In the genomic region with DNA sequence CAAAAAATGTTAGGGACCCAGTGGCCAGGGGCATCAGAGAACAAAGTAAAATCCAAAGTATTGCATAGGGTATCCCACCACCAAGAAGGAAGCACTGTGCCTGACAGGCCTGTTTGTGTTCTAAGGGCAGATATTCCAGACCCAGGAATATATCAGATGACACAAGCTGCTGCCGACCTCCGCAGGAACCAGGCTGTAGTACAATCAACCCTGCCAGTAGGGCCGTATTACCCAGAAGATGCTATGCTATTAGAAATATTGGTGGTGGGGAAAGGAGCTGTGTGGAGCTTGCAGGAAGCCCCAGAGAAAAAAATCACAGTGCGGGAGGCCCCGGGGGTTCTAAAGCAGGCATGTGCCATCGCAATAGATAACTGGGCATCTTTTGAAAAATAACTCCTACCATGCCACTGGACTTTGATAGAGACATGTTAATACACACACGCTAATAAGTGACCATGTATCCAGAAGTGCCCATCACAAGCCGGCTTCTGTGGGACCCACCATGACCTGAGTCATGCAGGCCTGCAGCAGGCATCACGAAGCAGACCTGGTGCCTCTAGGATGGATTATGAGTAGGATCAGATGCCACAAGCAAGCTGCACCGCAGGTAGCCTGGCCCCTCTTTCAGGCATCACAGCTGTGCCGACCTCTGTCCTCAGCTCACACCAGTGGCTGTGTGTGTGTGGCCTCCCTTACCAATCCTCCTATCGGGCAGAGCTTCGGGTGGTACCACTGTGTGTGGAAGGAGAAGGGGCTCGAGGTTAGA, we compare ENCODE assay signal across 26 cellular contexts.
"Had no signal": no experiment of that assay in that cellular context is flagged by ENCODE, and none has a peak within 500 bp of the region (broad histone marks: within the 10 kb centered on the region; RNA-seq: fewer than 3 reads in every experiment).

No MANE protein-coding gene starts in this region.

- H3K27me3 Mint-ChIP-seq: memory B cell; stimulated activated memory B cell treated with anti-CD40 and anti-IgM and Interleukin-4, amounts not matched to agents 10 μg/mL and 1 μg/mL and 100 μg/mL, for 72 hours had no signal

- H3K36me3 ChIP-seq: brain microvascular endothelial cell, right lobe of liver, stomach, suprapubic skin, tibial nerve had no signal

- H3K27ac Mint-ChIP-seq: activated T-cell treated with anti-CD3 and anti-CD28 coated beads, Interleukin-2, amount 50 U/mL, for 72 hours; memory B cell; nephron; stimulated activated memory B cell treated with anti-CD40 and anti-IgM and Interleukin-4, amounts not matched to agents 10 μg/mL and 1 μg/mL and 100 μg/mL, for 72 hours had no signal

- H3K4me3 ChIP-seq: right lobe of liver, skin epidermis, stomach, suprapubic skin, tibial nerve had no signal

- H3K4me1 ChIP-seq: parathyroid adenoma, right lobe of liver, stomach, suprapubic skin, tibial nerve had no signal

- ATAC-seq: activated T-cell treated with anti-CD3 and anti-CD28 coated beads, Interleukin-2, amount 50 U/mL, for 72 hours; esophagus mucosa; left cardiac atrium; right lobe of liver; stimulated activated memory B cell treated with anti-CD40 and anti-IgM and Interleukin-4, amounts not matched to agents 10 μg/mL and 1 μg/mL and 100 μg/mL, for 72 hours had no signal

- H3K9me3 Mint-ChIP-seq: nephron had no signal

- H3K27me3 ChIP-seq: brain microvascular endothelial cell, right lobe of liver, suprapubic skin, tibial nerve had no signal

- H3K4me3 Mint-ChIP-seq: activated T-cell treated with anti-CD3 and anti-CD28 coated beads, Interleukin-2, amount 50 U/mL, for 72 hours; memory B cell; nephron; stimulated activated memory B cell treated with anti-CD40 and anti-IgM and Interleukin-4, amounts not matched to agents 10 μg/mL and 1 μg/mL and 100 μg/mL, for 72 hours had no signal

- H3K9me3 ChIP-seq: right lobe of liver, stomach, suprapubic skin, tibial nerve had no signal

- H3K27ac ChIP-seq: brain microvascular endothelial cell, parathyroid adenoma, right lobe of liver, skin epidermis, stomach, suprapubic skin, tibial nerve had no signal

- H3K9ac ChIP-seq: parathyroid adenoma had no signal

- H3K4me1 Mint-ChIP-seq: memory B cell; stimulated activated memory B cell treated with anti-CD40 and anti-IgM and Interleukin-4, amounts not matched to agents 10 μg/mL and 1 μg/mL and 100 μg/mL, for 72 hours had no signal

- DNase-seq: activated CD4-positive, alpha-beta T cell treated with anti-CD3 and anti-CD28 coated beads, Interleukin-2, amount 50 U/mL, for 48 hours; activated CD8-positive, alpha-beta memory T cell treated with anti-CD3 and anti-CD28 coated beads, Interleukin-2, amount 50 U/mL, for 48 hours; activated gamma-delta T cell; activated naive CD4-positive, alpha-beta T cell treated with anti-CD3 and anti-CD28 coated beads, Interleukin-2, amount 50 U/mL, for 16 hours; activated T-cell treated with anti-CD3 and anti-CD28 coated beads, Interleukin-2, amount 50 U/mL, for 72 hours; aorta; brain microvascular endothelial cell; caudate nucleus; effector memory CD4-positive, alpha-beta T cell; foreskin melanocyte; glutamatergic neuron; hypothalamus; left cardiac atrium; nucleus accumbens; right lobe of liver; stimulated activated CD4-positive, alpha-beta T cell treated with anti-CD3 and anti-CD28 coated beads, Interleukin-2, amount 100 ng/mL, for 24 hours; stomach; T-helper 9 cell had no signal

- H3K36me3 Mint-ChIP-seq: memory B cell; stimulated activated memory B cell treated with anti-CD40 and anti-IgM and Interleukin-4, amounts not matched to agents 10 μg/mL and 1 μg/mL and 100 μg/mL, for 72 hours had no signal
